Comparison of ENCODE assay signal across 10 cellular contexts in genomic region chr22:46775364-46775758, GRCh38. TPM values are rescaled to one million over a fixed set of nuclear protein-coding genes. Genes with fewer than 3 reads are reported as not detected.
DNase-seq lines count a peak whose midpoint lies in the region; ATAC-seq and TF ChIP-seq lines count a peak whose summit lies in the region.
"Had no signal": no experiment of that assay in that cellular context is flagged by ENCODE, and none has a peak within 500 bp of the region (broad histone marks: within the 10 kb centered on the region; RNA-seq: fewer than 3 reads in every experiment).

No MANE protein-coding gene starts in this region.

- BruUV-seq in MCF 10A (replicated peaks; lab: Mats Ljungman, UMichigan) (no TSS peak), mammary epithelial cell (replicated peaks; lab: Mats Ljungman, UMichigan) (no TSS peak)

- ATAC-seq in T-helper 17 cell (no peak), left cardiac atrium (no peak)

- dilution Hi-C loops in mammary epithelial cell (cut with HindIII; ENCODE audit: low sequenced_read_pairs), result loop anchor here (25.0 kb wide), 3 partner anchors 88 to 338 kb away; no protein-coding TSS in a partner anchor

- H3K27ac ChIP-seq in mammary epithelial cell (ENCODE audit: insufficient read depth, low read depth, low read length), result no peak overlapping the region
- H3K27ac ChIP-seq: parathyroid adenoma had no signal

- POLR2A ChIA-PET in MCF 10A (lab: Yijun Ruan, JAX), result interaction anchor here (0.5 to 5.9 kb wide), 5 partner anchors 13 to 554 kb away, joined by 3 to 109 read pairs (median 3); partner anchors contain the start of gene TBC1D22A

- TF ChIP-seq CTCF in MCF 10A (IDR thresholded peaks at IDR 0.05; ENCODE audit: unreplicated experiment), result no peak
- TF ChIP-seq CTCF in mammary epithelial cell (conservative IDR thresholded peaks at IDR 0.05 in 1 of 2, IDR thresholded peaks at IDR 0.05 in 1 of 2; ENCODE audit: extremely low read depth in 1 of 2, insufficient read depth in 1 of 2, low read depth in 1 of 2, low read length in 2 of 2), result no peak
- no peak for TF ChIP-seq CTCF in type B pancreatic cell (conservative IDR thresholded peaks at IDR 0.05)

- H3K36me3 Mint-ChIP-seq in MCF 10A (ENCODE audit: insufficient read depth, unreplicated experiment) (peaks cover 30% of the 10 kb centered on the region), T-helper 17 cell (ENCODE audit: low read depth) (no peaks in the 10 kb centered on the region), type B pancreatic cell (no peaks in the 10 kb centered on the region)

- no peaks in the 10 kb centered on the region for H3K27me3 Mint-ChIP-seq in MCF 10A (ENCODE audit: insufficient read depth, unreplicated experiment)
- no peaks in the 10 kb centered on the region for H3K27me3 Mint-ChIP-seq in T-helper 17 cell
- no peaks in the 10 kb centered on the region for H3K27me3 Mint-ChIP-seq in type B pancreatic cell

- CTCF ChIA-PET in MCF 10A (lab: Yijun Ruan, JAX) (interaction anchor here (0.8 to 4.3 kb wide), 6 partner anchors 13 to 28 kb away, joined by 4 to 41 read pairs (median 17); partner anchors contain the start of gene TBC1D22A), mammary epithelial cell (lab: Charles Lee; ENCODE audit: low non-redundant PET) (no interaction called here)

- H3K9me3 Mint-ChIP-seq in MCF 10A (ENCODE audit: unreplicated experiment), result no peaks in the 10 kb centered on the region
- H3K9me3 Mint-ChIP-seq in type B pancreatic cell, result no peaks in the 10 kb centered on the region

- DNase-seq in MCF 10A (ENCODE audit: unreplicated experiment) (no peak), mammary epithelial cell (no peak), T-helper 17 cell (no peak), type B pancreatic cell (ENCODE audit: extremely low spot score, unreplicated experiment) (no peak), NCI-H748 (lab: John Stamatoyannopoulos, UW; ENCODE audit: unreplicated experiment) (no peak), iPS-NIHi11 (ENCODE audit: low spot score) (no peak), left cardiac atrium (no peak)
- DNase-seq: activated CD8-positive, alpha-beta memory T cell treated with anti-CD3 and anti-CD28 coated beads for 24 hours had no signal

- no peak overlapping the region for H3K4me3 ChIP-seq in mammary epithelial cell (replicated peaks in 1 of 3; ENCODE audit: insufficient read depth in 1 of 3, low read depth in 2 of 3, low read length in 3 of 3)
- H3K4me3 ChIP-seq in iPS-15b (ENCODE audit: low read depth, low read length), result no peak overlapping the region

- H3K9ac ChIP-seq in mammary epithelial cell (ENCODE audit: insufficient read depth, low read length), result no peak overlapping the region
- peak overlapping the region; percentile 60 for H3K9ac ChIP-seq in iPS-15b (ENCODE audit: low read depth, low read length)
- H3K9ac ChIP-seq: parathyroid adenoma had no signal

- H3K27ac Mint-ChIP-seq in MCF 10A (ENCODE audit: low read depth, unreplicated experiment) (peak overlapping the region; percentile 85), T-helper 17 cell (peak overlapping the region; percentile 99), type B pancreatic cell (peak overlapping the region; percentile 88)

- H3K4me1 ChIP-seq in mammary epithelial cell (ENCODE audit: insufficient read depth, low read length) (peaks cover 24% of the 10 kb centered on the region), iPS-15b (ENCODE audit: control insufficient read depth, insufficient read depth, low read length) (peaks cover 17% of the 10 kb centered on the region)
- H3K4me1 ChIP-seq: parathyroid adenoma had no signal

- intact Hi-C loops in MCF 10A (cut with micrococcal nuclease), result no loop called here
- intact Hi-C loops in mammary epithelial cell (cut with micrococcal nuclease), result loop anchor here (2.0 kb wide), 1 partner anchor 15 kb away; no protein-coding TSS in a partner anchor
- intact Hi-C loops in left cardiac atrium (cut with DNase I), result no loop called here

- WGBS in mammary epithelial cell (ENCODE audit: low coverage, missing lambda C conversion rate), result 97% methylated on average over 6 of the region's 6 CpGs

- H3K4me1 Mint-ChIP-seq in MCF 10A (ENCODE audit: insufficient read depth, unreplicated experiment) (peaks cover 29% of the 10 kb centered on the region), T-helper 17 cell (peaks cover 62% of the 10 kb centered on the region), type B pancreatic cell (ENCODE audit: unreplicated experiment) (peaks cover 41% of the 10 kb centered on the region)

- H2AFZ ChIP-seq in mammary epithelial cell (ENCODE audit: low read depth, low read length), result no peak overlapping the region
- H2AFZ ChIP-seq: parathyroid adenoma had no signal

- H3K9me3 ChIP-seq in mammary epithelial cell (replicated peaks; ENCODE audit: insufficient read depth, low read length) (no peaks in the 10 kb centered on the region), T-helper 17 cell (ENCODE audit: control insufficient read depth, low read length, poor library complexity, severe bottlenecking) (no peaks in the 10 kb centered on the region), iPS-15b (ENCODE audit: control insufficient read depth, insufficient read depth, low read length) (no peaks in the 10 kb centered on the region)

- H3K27me3 ChIP-seq in mammary epithelial cell (ENCODE audit: insufficient read depth, low read length) (no peaks in the 10 kb centered on the region), iPS-15b (ENCODE audit: control insufficient read depth, insufficient read depth, low read length) (no peaks in the 10 kb centered on the region)

- no peaks in the 10 kb centered on the region for H4K20me1 ChIP-seq in mammary epithelial cell (ENCODE audit: insufficient read depth, low read length)

- peaks cover 76% of the 10 kb centered on the region for H3K79me2 ChIP-seq in mammary epithelial cell (ENCODE audit: insufficient read depth, low read length)

- H3K36me3 ChIP-seq in mammary epithelial cell (ENCODE audit: insufficient read depth, low read length) (no peaks in the 10 kb centered on the region), iPS-15b (ENCODE audit: control insufficient read depth, insufficient read depth, low read length) (no peaks in the 10 kb centered on the region)

- H3K4me2 ChIP-seq in mammary epithelial cell (ENCODE audit: insufficient read depth, low read depth, low read length), result no peak overlapping the region

- H3K4me3 Mint-ChIP-seq in MCF 10A (ENCODE audit: unreplicated experiment) (peak overlapping the region; percentile 59), T-helper 17 cell (peak overlapping the region; percentile 87), type B pancreatic cell (peak overlapping the region; percentile 4)

- in situ Hi-C loops in mammary epithelial cell (cut with MboI; ENCODE audit: low sequenced_read_pairs in 2 of 2), result no loop called here

RNA-seq across cellular contexts. Expression of gene TBC1D22A, which starts 12.9 kb away (rescaled TPM):
- total RNA-seq in MCF 10A (2022), result 26.0 and 27.7 TPM in 2 replicates
- total RNA-seq in mammary epithelial cell, result 10 to 100 TPM; 19.3 to 27.0 TPM
- 17.0 TPM for polyA plus RNA-seq in mammary epithelial cell
- polyA minus RNA-seq in mammary epithelial cell, result 6.4 TPM
- total RNA-seq in T-helper 17 cell, result 10 to 100 TPM; 42.1 to 43.8 TPM
- 16.2 and 24.6 TPM in 2 replicates for total RNA-seq in type B pancreatic cell (ENCODE audit: low replicate concordance)
- 10 to 100 TPM; 15.8 to 17.4 TPM for total RNA-seq in left cardiac atrium

RNA-seq across cellular contexts. Expression of gene CERK, which starts 37.3 kb away (rescaled TPM):
- 11.6 and 20.2 TPM in 2 replicates for total RNA-seq in MCF 10A (2022)
- 10 to 100 TPM; 16.3 to 17.5 TPM for total RNA-seq in mammary epithelial cell
- polyA plus RNA-seq in mammary epithelial cell, result 16.0 TPM
- polyA minus RNA-seq in mammary epithelial cell, result 27.8 TPM
- total RNA-seq in T-helper 17 cell, result 100 to 1,000 TPM; 164 to 174 TPM
- total RNA-seq in type B pancreatic cell (ENCODE audit: low replicate concordance), result 43.3 and 67.5 TPM in 2 replicates
- total RNA-seq in left cardiac atrium, result 10 to 100 TPM; 47.5 to 70.0 TPM

Comparison
In these comparisons a context has a peak if more than half of its experiments do, and no peak if none do; other contexts are left out.
1. H3K4me3 Mint-ChIP-seq: peak in every context shown above with its lines; median percentile 87 in T-helper 17 cell; 59 in MCF 10A; 4 in type B pancreatic cell.